ENCODE assay signal across 15 cellular contexts in the genomic region with DNA sequence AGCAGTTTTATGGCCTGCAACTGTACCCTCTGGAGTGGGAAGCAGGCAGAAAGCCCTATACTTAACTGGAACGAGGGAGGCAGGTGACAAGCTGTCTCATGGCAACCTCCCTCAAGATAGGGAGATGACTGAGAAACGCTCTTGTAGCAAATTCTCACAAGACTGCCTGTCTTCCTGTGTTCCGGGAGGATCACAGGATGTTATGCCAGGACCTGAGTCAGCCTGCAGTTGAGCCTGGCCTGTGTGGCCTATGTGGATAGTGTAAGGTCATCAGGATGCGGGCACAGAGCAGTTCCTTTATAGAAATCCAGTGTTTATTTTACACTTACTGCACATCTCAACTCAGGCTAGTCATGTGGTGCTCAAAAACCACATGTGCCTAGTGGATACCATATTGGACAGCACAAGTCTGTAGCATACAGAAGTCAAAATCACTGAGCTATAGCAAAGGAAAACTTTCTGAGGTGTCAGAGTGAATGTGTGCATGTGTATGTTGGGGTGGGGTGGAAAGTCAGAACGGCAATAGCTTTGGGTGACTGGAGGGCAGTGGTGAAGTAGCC. TPM values are rescaled to one million over a fixed set of nuclear protein-coding genes. Genes with fewer than 3 reads are reported as not detected.
DNase-seq lines count a peak whose midpoint lies in the region; ATAC-seq and TF ChIP-seq lines count a peak whose summit lies in the region.
"Had no signal": no experiment of that assay in that cellular context is flagged by ENCODE, and none has a peak within 500 bp of the region (broad histone marks: within the 10 kb centered on the region; RNA-seq: fewer than 3 reads in every experiment).

No MANE protein-coding gene starts in this region.

- H3F3A ChIP-seq in neural cell (ENCODE audit: insufficient read depth, low read length, poor library complexity, severe bottlenecking), result no peaks in the 10 kb centered on the region

- no peaks in the 10 kb centered on the region for H3K4me1 ChIP-seq in Panc1 (ENCODE audit: control insufficient read depth, insufficient read depth, low read length)
- H3K4me1 ChIP-seq: adrenal gland had no signal

- no peak overlapping the region for H3K4me3 Mint-ChIP-seq in endothelial cell (ENCODE audit: unreplicated experiment)
- H3K4me3 Mint-ChIP-seq: CD4-positive, CD25-positive, alpha-beta regulatory T cell had no signal

- H3K27ac ChIP-seq in Panc1 (ENCODE audit: low read length), result no peak overlapping the region
- H3K27ac ChIP-seq in neural cell (ENCODE audit: low read length), result peak overlapping the region; percentile 65
- H3K27ac ChIP-seq: adrenal gland, WERI-Rb-1 had no signal

- no peaks in the 10 kb centered on the region for H3K79me2 ChIP-seq in neural cell (replicated peaks; ENCODE audit: insufficient read depth, low read length)

- peak overlapping the region; percentile 88 for H3K27ac Mint-ChIP-seq in endothelial cell (ENCODE audit: unreplicated experiment)
- H3K27ac Mint-ChIP-seq: progenitor cell of endocrine pancreas had no signal

- POLR2A ChIA-PET in Panc1 (lab: Charles Lee), result no interaction called here

- CTCF ChIA-PET in Panc1 (lab: Charles Lee), result no interaction called here

- in situ Hi-C loops in Panc1 (cut with HindIII; ENCODE audit: low pct_unique_long_range_greater_than_20kb, low sequenced_read_pairs), result no loop called here

- H3K4me3 ChIP-seq in Panc1 (ENCODE audit: low read depth in 2 of 2, low read length in 2 of 2) (no peak overlapping the region), neural cell (ENCODE audit: low read length) (peak overlapping the region; percentile 39)
- H3K4me3 ChIP-seq: adrenal gland had no signal

- H3K36me3 Mint-ChIP-seq in endothelial cell (ENCODE audit: low read depth, unreplicated experiment), result no peaks in the 10 kb centered on the region
- H3K36me3 Mint-ChIP-seq: CD4-positive, CD25-positive, alpha-beta regulatory T cell had no signal

- no peaks in the 10 kb centered on the region for H3K9me2 ChIP-seq in neural cell (ENCODE audit: insufficient read depth, low read length)

- no peaks in the 10 kb centered on the region for H3K9me3 Mint-ChIP-seq in endothelial cell (ENCODE audit: unreplicated experiment)

- no TSS peak for BruUV-seq in Panc1 (replicated peaks; lab: Mats Ljungman, UMichigan)

- TF ChIP-seq RAD21 in neural cell (conservative IDR thresholded peaks at IDR 0.05), result peak; percentile 3

- H3K27me3 ChIP-seq in Panc1 (ENCODE audit: control insufficient read depth, insufficient read depth, low read length) (no peaks in the 10 kb centered on the region), neural cell (ENCODE audit: insufficient read depth, low read depth, low read length) (no peaks in the 10 kb centered on the region)

- peak; percentile 0 for TF ChIP-seq EP300 in neural cell (conservative IDR thresholded peaks at IDR 0.05; ENCODE audit: poor library complexity, severe bottlenecking)

- no peak overlapping the region for H3K4me2 ChIP-seq in neural cell (ENCODE audit: low read length)

- peaks cover 10% of the 10 kb centered on the region for H3K4me1 Mint-ChIP-seq in endothelial cell (ENCODE audit: unreplicated experiment)
- H3K4me1 Mint-ChIP-seq: CD4-positive, CD25-positive, alpha-beta regulatory T cell had no signal

- ATAC-seq in Panc1 (0 out of 2 replicates have a peak, but pooled peaks have one; percentile 51), GM21526 (IDR thresholded peaks at IDR 0.05; ENCODE audit: low FRiP score, unreplicated experiment) (no peak)

- no peak for TF ChIP-seq CTCF in Panc1 (IDR thresholded peaks at IDR 0.05)
- TF ChIP-seq CTCF in endothelial cell (IDR thresholded peaks at IDR 0.05; ENCODE audit: unreplicated experiment), result no peak
- no peak for TF ChIP-seq CTCF in neural cell (IDR thresholded peaks at IDR 0.05; ENCODE audit: poor library complexity, severe bottlenecking)

- H3K27me3 Mint-ChIP-seq in endothelial cell (ENCODE audit: unreplicated experiment), result peaks cover 6% of the 10 kb centered on the region
- H3K27me3 Mint-ChIP-seq: CD4-positive, CD25-positive, alpha-beta regulatory T cell; progenitor cell of endocrine pancreas had no signal

- peak; percentile 84 for DNase-seq in EH (ENCODE audit: low read depth)
- no peak for DNase-seq in Panc1 (ENCODE audit: low read depth, low spot score)
- DNase-seq in endothelial cell (ENCODE audit: low spot score), result no peak
- no peak for DNase-seq in activated CD4-positive, CD25-positive, alpha-beta regulatory T cell treated with anti-CD3 and anti-CD28 coated beads, Interleukin-2, amount 50 U/mL, for 72 hours
- DNase-seq in NOMO-1 treated with DMSO at 0.1 percent for 48 hours (lab: John Stamatoyannopoulos, UW; ENCODE audit: unreplicated experiment), result no peak
- no peak for DNase-seq in NAMALWA (ENCODE audit: low spot score)
- DNase-seq: activated CD8-positive, alpha-beta memory T cell treated with anti-CD3 and anti-CD28 coated beads, Interleukin-2, amount 50 U/mL, for 48 hours; CD4-positive, CD25-positive, alpha-beta regulatory T cell; effector CD8-positive, alpha-beta T cell; RPMI8226; WERI-Rb-1 had no signal

- H3K9ac ChIP-seq in neural cell (ENCODE audit: low read length), result peak overlapping the region; percentile 39

- H3K36me3 ChIP-seq in Panc1 (ENCODE audit: control insufficient read depth, insufficient read depth, low read length) (no peaks in the 10 kb centered on the region), neural cell (ENCODE audit: insufficient read depth, low read length) (no peaks in the 10 kb centered on the region)
- H3K36me3 ChIP-seq: adrenal gland, WERI-Rb-1 had no signal

- intact Hi-C loops in Panc1 (cut with micrococcal nuclease; ENCODE audit: unreplicated experiment), result no loop called here

- H3K9me3 ChIP-seq in Panc1 (ENCODE audit: control insufficient read depth, insufficient read depth, low read depth, low read length), result no peaks in the 10 kb centered on the region
- no peaks in the 10 kb centered on the region for H3K9me3 ChIP-seq in neural cell (ENCODE audit: low read length)
- H3K9me3 ChIP-seq: adrenal gland had no signal

- H4K20me1 ChIP-seq in neural cell (ENCODE audit: insufficient read depth), result no peaks in the 10 kb centered on the region

- H2AFZ ChIP-seq in neural cell (ENCODE audit: low read depth, low read length), result no peak overlapping the region

TF ChIP-seq in neural cell, 6 proteins besides CTCF, POLR2A, EP300 and RAD21:
- TF ChIP-seq POLR2AphosphoS5 (IDR thresholded peaks at IDR 0.05) (no peak), TAF1 (IDR thresholded peaks at IDR 0.05; ENCODE audit: low read depth) (no peak), SMC3 (conservative IDR thresholded peaks at IDR 0.05; ENCODE audit: poor library complexity) (no peak), MXI1 (conservative IDR thresholded peaks at IDR 0.05; ENCODE audit: poor library complexity, severe bottlenecking) (no peak), EZH2 (IDR thresholded peaks at IDR 0.05; ENCODE audit: borderline replicate concordance, insufficient read depth, low read length, poor library complexity, severe bottlenecking) (no peak)
- TF ChIP-seq, protein P1, sequence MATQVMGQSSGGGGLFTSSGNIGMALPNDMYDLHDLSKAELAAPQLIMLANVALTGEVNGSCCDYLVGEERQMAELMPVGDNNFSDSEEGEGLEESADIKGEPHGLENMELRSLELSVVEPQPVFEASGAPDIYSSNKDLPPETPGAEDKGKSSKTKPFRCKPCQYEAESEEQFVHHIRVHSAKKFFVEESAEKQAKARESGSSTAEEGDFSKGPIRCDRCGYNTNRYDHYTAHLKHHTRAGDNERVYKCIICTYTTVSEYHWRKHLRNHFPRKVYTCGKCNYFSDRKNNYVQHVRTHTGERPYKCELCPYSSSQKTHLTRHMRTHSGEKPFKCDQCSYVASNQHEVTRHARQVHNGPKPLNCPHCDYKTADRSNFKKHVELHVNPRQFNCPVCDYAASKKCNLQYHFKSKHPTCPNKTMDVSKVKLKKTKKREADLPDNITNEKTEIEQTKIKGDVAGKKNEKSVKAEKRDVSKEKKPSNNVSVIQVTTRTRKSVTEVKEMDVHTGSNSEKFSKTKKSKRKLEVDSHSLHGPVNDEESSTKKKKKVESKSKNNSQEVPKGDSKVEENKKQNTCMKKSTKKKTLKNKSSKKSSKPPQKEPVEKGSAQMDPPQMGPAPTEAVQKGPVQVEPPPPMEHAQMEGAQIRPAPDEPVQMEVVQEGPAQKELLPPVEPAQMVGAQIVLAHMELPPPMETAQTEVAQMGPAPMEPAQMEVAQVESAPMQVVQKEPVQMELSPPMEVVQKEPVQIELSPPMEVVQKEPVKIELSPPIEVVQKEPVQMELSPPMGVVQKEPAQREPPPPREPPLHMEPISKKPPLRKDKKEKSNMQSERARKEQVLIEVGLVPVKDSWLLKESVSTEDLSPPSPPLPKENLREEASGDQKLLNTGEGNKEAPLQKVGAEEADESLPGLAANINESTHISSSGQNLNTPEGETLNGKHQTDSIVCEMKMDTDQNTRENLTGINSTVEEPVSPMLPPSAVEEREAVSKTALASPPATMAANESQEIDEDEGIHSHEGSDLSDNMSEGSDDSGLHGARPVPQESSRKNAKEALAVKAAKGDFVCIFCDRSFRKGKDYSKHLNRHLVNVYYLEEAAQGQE (IDR thresholded peaks at IDR 0.05; ENCODE audit: borderline replicate concordance), result no peak

RNA-seq across cellular contexts. Expression of a gene that starts 25.2 kb away (rescaled TPM):
- total RNA-seq in Panc1 (2021; ENCODE audit: unreplicated experiment) (0.18 TPM), endothelial cell (ENCODE audit: unreplicated experiment) (0.31 TPM)
- polyA plus RNA-seq in Panc1 (2012; ENCODE audit: insufficient read length), result 0.12 TPM
- polyA plus RNA-seq in neural cell, result 0.59 and 1.1 TPM in 2 replicates
- polyA minus RNA-seq in neural cell, result 0.24 TPM in 1 of 2 replicates, not detected in the other
- total RNA-seq: CD4-positive, CD25-positive, alpha-beta regulatory T cell had no signal
- polyA plus RNA-seq: CD4-positive, CD25-positive, alpha-beta regulatory T cell had no signal

RNA-seq across cellular contexts. Expression of a gene that starts 46.4 kb away (rescaled TPM):
- total RNA-seq in Panc1 (2021; ENCODE audit: unreplicated experiment), result 0.15 TPM
- polyA plus RNA-seq in Panc1 (2012; ENCODE audit: insufficient read length), result 0.06 TPM
- 1.6 TPM for total RNA-seq in endothelial cell (ENCODE audit: unreplicated experiment)
- polyA plus RNA-seq in neural cell, result 10.0 TPM in 2 replicates
- 11.7 and 13.2 TPM in 2 replicates for polyA minus RNA-seq in neural cell
